ENCODE assay signal across 18 cellular contexts in genomic region chr6:21536280-21536766, GRCh38.
"Had no signal": no experiment of that assay in that cellular context is flagged by ENCODE, and none has a peak within 500 bp of the region (broad histone marks: within the 10 kb centered on the region; RNA-seq: fewer than 3 reads in every experiment).

No MANE protein-coding gene starts in this region.

- H3K27me3 ChIP-seq: SJSA1 had no signal

- H3K27ac ChIP-seq: SJSA1, SK-N-MC had no signal

- H3K4me3 ChIP-seq: SJSA1, SK-N-MC had no signal

- H3K36me3 ChIP-seq: SJSA1 had no signal

- H3K4me1 ChIP-seq: SJSA1 had no signal

- FAIRE-seq: HepG2, RCC 7860 had no signal

- DNase-seq: Karpas-422, KG1, MM.1S, NCI-H1092 treated with DMSO at 0.1 percent for 48 hours, NCI-H1436, NCI-H187, NCI-H2029, NCI-H2171 treated with DMSO at 0.1 percent for 48 hours, NCI-H524, NCI-H526 treated with DMSO at 0.1 percent for 48 hours, NCI-H748 treated with DMSO at 0.1 percent for 48 hours, Right ventricle myocardium superior, RPMI8226, SIG-M5 had no signal

- ATAC-seq: HepG2 had no signal

- H3K9me3 ChIP-seq: SJSA1 had no signal
